27 cellular contexts compared by ENCODE assay signal in genomic region chr2:239862613-239863012, GRCh38.
"Had no signal": no experiment of that assay in that cellular context is flagged by ENCODE, and none has a peak within 500 bp of the region (broad histone marks: within the 10 kb centered on the region; RNA-seq: fewer than 3 reads in every experiment).

No MANE protein-coding gene starts in this region.

- H3K9me3 ChIP-seq: left lung, lower lobe of right lung, psoas muscle, right lobe of liver, thyroid gland, transverse colon, upper lobe of left lung, vagina had no signal

- H3K4me1 Mint-ChIP-seq: immature natural killer cell; nephron; stimulated activated memory B cell treated with anti-CD40 and anti-IgM and Interleukin-4, amounts not matched to agents 10 μg/mL and 1 μg/mL and 100 μg/mL, for 72 hours; stimulated activated naive CD8-positive, alpha-beta T cell treated with anti-CD3 and anti-CD28 coated beads, Interleukin-15, amount 100 ng/mL, for 72 hours had no signal

- H3K4me3 ChIP-seq: left lung, lower lobe of right lung, psoas muscle, right lobe of liver, smooth muscle cell, thyroid gland, transverse colon, upper lobe of left lung, vagina had no signal

- H3K36me3 Mint-ChIP-seq: immature natural killer cell; naive thymus-derived CD8-positive, alpha-beta T cell; stimulated activated memory B cell treated with anti-CD40 and anti-IgM and Interleukin-4, amounts not matched to agents 10 μg/mL and 1 μg/mL and 100 μg/mL, for 72 hours had no signal

- H3K4me1 ChIP-seq: left lung, lower lobe of right lung, psoas muscle, right lobe of liver, thyroid gland, transverse colon, upper lobe of left lung, vagina had no signal

- H3K27me3 ChIP-seq: right lobe of liver, thyroid gland, transverse colon, upper lobe of left lung, vagina had no signal

- H3K4me3 Mint-ChIP-seq: immature natural killer cell; naive thymus-derived CD8-positive, alpha-beta T cell; nephron; neural crest cell; stimulated activated memory B cell treated with anti-CD40 and anti-IgM and Interleukin-4, amounts not matched to agents 10 μg/mL and 1 μg/mL and 100 μg/mL, for 72 hours; stimulated activated naive CD8-positive, alpha-beta T cell treated with anti-CD3 and anti-CD28 coated beads, Interleukin-15, amount 100 ng/mL, for 72 hours had no signal

- H3K9me3 Mint-ChIP-seq: immature natural killer cell; naive thymus-derived CD8-positive, alpha-beta T cell; stimulated activated memory B cell treated with anti-CD40 and anti-IgM and Interleukin-4, amounts not matched to agents 10 μg/mL and 1 μg/mL and 100 μg/mL, for 72 hours; stimulated activated naive CD8-positive, alpha-beta T cell treated with anti-CD3 and anti-CD28 coated beads, Interleukin-15, amount 100 ng/mL, for 72 hours had no signal

- H3K36me3 ChIP-seq: left lung, lower lobe of right lung, right lobe of liver, thyroid gland, transverse colon, upper lobe of left lung, vagina had no signal

- H3K27ac ChIP-seq: left lung, lower lobe of right lung, parathyroid adenoma, psoas muscle, right lobe of liver, thyroid gland, transverse colon, upper lobe of left lung, vagina had no signal

- H2AFZ ChIP-seq: parathyroid adenoma had no signal

- H3K9ac ChIP-seq: parathyroid adenoma had no signal

- H3K27ac Mint-ChIP-seq: immature natural killer cell; naive thymus-derived CD8-positive, alpha-beta T cell; nephron; stimulated activated memory B cell treated with anti-CD40 and anti-IgM and Interleukin-4, amounts not matched to agents 10 μg/mL and 1 μg/mL and 100 μg/mL, for 72 hours; stimulated activated naive CD8-positive, alpha-beta T cell treated with anti-CD3 and anti-CD28 coated beads, Interleukin-15, amount 100 ng/mL, for 72 hours had no signal

- H3K27me3 Mint-ChIP-seq: stimulated activated memory B cell treated with anti-CD40 and anti-IgM and Interleukin-4, amounts not matched to agents 10 μg/mL and 1 μg/mL and 100 μg/mL, for 72 hours had no signal

- H3K4me2 ChIP-seq: smooth muscle cell had no signal

- H3K79me2 ChIP-seq: parathyroid adenoma had no signal

- DNase-seq: immature natural killer cell; kidney; left colon; left lung; lower lobe of right lung; mammary epithelial cell; mesenchymal stem cell; nucleus accumbens; psoas muscle; right lobe of liver; stimulated activated CD4-positive, alpha-beta T cell treated with anti-CD3 and anti-CD28 coated beads, Interleukin-1b, Interleukin-23, amount 100 ng/mL, for 48 hours; stimulated activated CD4-positive, alpha-beta T cell treated with anti-CD3 and anti-CD28 coated beads, Interleukin-2, amount 100 ng/mL, for 48 hours; stimulated activated CD4-positive, alpha-beta T cell treated with anti-CD3 and anti-CD28 coated beads, Interleukin-4, amount 100 ng/mL, for 4 hours; stimulated activated CD8-positive, alpha-beta memory T cell treated with anti-CD3 and anti-CD28 coated beads, Interleukin-4, amount 100 ng/mL, for 48 hours; stimulated activated naive CD4-positive, alpha-beta T cell treated with Interleukin-2 at 50 U/mL for 16 hours; stimulated activated naive CD8-positive, alpha-beta T cell treated with anti-CD3 and anti-CD28 coated beads, Interleukin-15, amount 100 ng/mL, for 72 hours; substantia nigra; thyroid gland; transverse colon; upper lobe of left lung had no signal

- ATAC-seq: left colon; left lung; lower lobe of right lung; naive thymus-derived CD8-positive, alpha-beta T cell; psoas muscle; right lobe of liver; stimulated activated memory B cell treated with anti-CD40 and anti-IgM and Interleukin-4, amounts not matched to agents 10 μg/mL and 1 μg/mL and 100 μg/mL, for 72 hours; stimulated activated naive CD8-positive, alpha-beta T cell treated with anti-CD3 and anti-CD28 coated beads, Interleukin-15, amount 100 ng/mL, for 72 hours had no signal
